9 cellular contexts compared by ENCODE assay signal in genomic region chr2:27379383-27379839, GRCh38. TPM values are rescaled to one million over a fixed set of nuclear protein-coding genes. Genes with fewer than 3 reads are reported as not detected.
A peak's percentile ranks its signal among the peaks of the same experiment; 100 is the strongest.
DNase-seq lines count a peak whose midpoint lies in the region; ATAC-seq, FAIRE-seq and TF ChIP-seq lines count a peak whose summit lies in the region.
"Had no signal": no experiment of that assay in that cellular context is flagged by ENCODE, and none has a peak within 500 bp of the region (broad histone marks: within the 10 kb centered on the region; RNA-seq: fewer than 3 reads in every experiment).

No MANE protein-coding gene starts in this region.

- no peak for TF ChIP-seq EP300 in tibial nerve (IDR thresholded peaks at IDR 0.05)

- TF ChIP-seq CTCF in right lobe of liver (IDR thresholded peaks at IDR 0.05) (no peak), tibial nerve (IDR thresholded peaks at IDR 0.05) (no peak)

- DNase-seq in activated T-cell treated with anti-CD3 and anti-CD28 coated beads, Interleukin-2, amount 50 U/mL, for 72 hours: no peak
- no peak for DNase-seq in activated T-cell treated with anti-CD3 and anti-CD28 coated beads, Interleukin-2, amount 50 U/mL, for 48 hours
- DNase-seq in adipocyte (ENCODE audit: low read depth): no peak
- DNase-seq in right lobe of liver: no peak
- no peak for DNase-seq in tibial nerve (ENCODE audit: low spot score in 2 of 2)
- DNase-seq in effector CD8-positive, alpha-beta T cell (lab: John Stamatoyannopoulos, UW): no peak
- DNase-seq in HTR-8/SVneo (ENCODE audit: insufficient read length, low spot score): no peak

- peak overlapping the region; percentile 92 for H3K9ac ChIP-seq in adipocyte (ENCODE audit: low read length)

- no peak for TF ChIP-seq POLR2A in right lobe of liver (IDR thresholded peaks at IDR 0.05)
- no peak for TF ChIP-seq POLR2A in tibial nerve (IDR thresholded peaks at IDR 0.05)

- no peak for ATAC-seq in activated T-cell treated with anti-CD3 and anti-CD28 coated beads, Interleukin-2, amount 50 U/mL, for 72 hours (replicated peaks in 1 of 2)
- no peak for ATAC-seq in right lobe of liver
- no peak for ATAC-seq in GM19455 (IDR thresholded peaks at IDR 0.05; ENCODE audit: unreplicated experiment)

- peaks cover 69% of the 10 kb centered on the region for H3K36me3 ChIP-seq in adipocyte (ENCODE audit: control insufficient read depth, insufficient read depth, low read length, severe bottlenecking)
- peaks cover 6 to 55% (median 18%) of the 10 kb centered on the region in 4 donors for H3K36me3 ChIP-seq in right lobe of liver
- H3K36me3 ChIP-seq in tibial nerve: peaks cover 0 to 70% (median 38%) of the 10 kb centered on the region in 3 donors

- H3K4me3 Mint-ChIP-seq in activated T-cell treated with anti-CD3 and anti-CD28 coated beads, Interleukin-2, amount 50 U/mL, for 72 hours: peak overlapping the region; percentile 91 to 94

- H3K27me3 ChIP-seq in adipocyte (replicated peaks; ENCODE audit: control insufficient read depth, insufficient read depth, low read length) (no peaks in the 10 kb centered on the region), right lobe of liver (no peaks in the 10 kb centered on the region), tibial nerve (no peaks in the 10 kb centered on the region)

- peaks cover 39% of the 10 kb centered on the region for H3K4me1 ChIP-seq in adipocyte (ENCODE audit: control insufficient read depth, insufficient read depth, low read length)
- peaks cover 0 to 41% (median 15%) of the 10 kb centered on the region in 4 donors for H3K4me1 ChIP-seq in right lobe of liver
- peaks cover 0 to 36% (median 15%) of the 10 kb centered on the region in 4 donors for H3K4me1 ChIP-seq in tibial nerve

- H3K27ac Mint-ChIP-seq in activated T-cell treated with anti-CD3 and anti-CD28 coated beads, Interleukin-2, amount 50 U/mL, for 72 hours: peak overlapping the region; percentile 90

- H3K27ac ChIP-seq in right lobe of liver: peak overlapping the region; percentile 61 to 95 (median 93)
- peak overlapping the region in 3 of 4 donors; percentile 80 to 93 (median 87) for H3K27ac ChIP-seq in tibial nerve

- no peaks in the 10 kb centered on the region for H3K9me3 Mint-ChIP-seq in activated T-cell treated with anti-CD3 and anti-CD28 coated beads, Interleukin-2, amount 50 U/mL, for 72 hours

- no peaks in the 10 kb centered on the region for H3K27me3 Mint-ChIP-seq in activated T-cell treated with anti-CD3 and anti-CD28 coated beads, Interleukin-2, amount 50 U/mL, for 72 hours (ENCODE audit: low read depth)

- peaks cover 31% of the 10 kb centered on the region for H3K4me1 Mint-ChIP-seq in activated T-cell treated with anti-CD3 and anti-CD28 coated beads, Interleukin-2, amount 50 U/mL, for 72 hours (ENCODE audit: low read depth)

- no peak for FAIRE-seq in HTR-8/SVneo (lab: Jason Lieb, UNC)
- FAIRE-seq: G401.6 had no signal

- H3K9me3 ChIP-seq in adipocyte (ENCODE audit: control insufficient read depth, low read length): no peaks in the 10 kb centered on the region
- no peaks in the 10 kb centered on the region for H3K9me3 ChIP-seq in right lobe of liver
- H3K9me3 ChIP-seq in tibial nerve: no peaks in the 10 kb centered on the region

- peaks cover 3 to 21% of the 10 kb centered on the region in 2 donors for H3K36me3 Mint-ChIP-seq in activated T-cell treated with anti-CD3 and anti-CD28 coated beads, Interleukin-2, amount 50 U/mL, for 72 hours (ENCODE audit: insufficient read depth in 2 of 2)

- intact Hi-C loops in right lobe of liver (cut with DNase I): no loop called here

- H3K4me3 ChIP-seq in adipocyte (ENCODE audit: low read length) (peak overlapping the region; percentile 87), right lobe of liver (peak overlapping the region; percentile 54 to 77 (median 65)), tibial nerve (peak overlapping the region; percentile 43 to 79 (median 69))

- 38% methylated on average over 2 of the region's 2 CpGs for WGBS in right lobe of liver (ENCODE audit: insufficient coverage, low coverage, low lambda C conversion rate, missing lambda C conversion rate)
- WGBS in tibial nerve, 2 donors: 76% methylated on average over 2 of the region's 2 CpGs

RNA-seq across cellular contexts. Expression of gene ZNF513, which starts 1.1 kb away (rescaled TPM):
- 10 to 100 TPM; 15.7 to 15.9 TPM for total RNA-seq in activated T-cell treated with anti-CD3 and anti-CD28 coated beads, Interleukin-2, amount 50 U/mL, for 72 hours
- total RNA-seq in right lobe of liver (10 to 100 TPM in 2 of 6 experiments, 1 to 10 TPM in 4; 6.0 to 14.7 (median 9.8) TPM), tibial nerve (10 to 100 TPM; 12.9 to 16.8 (median 14.4) TPM)

RNA-seq across cellular contexts. Expression of gene SNX17, which starts 9.0 kb away (rescaled TPM):
- total RNA-seq in activated T-cell treated with anti-CD3 and anti-CD28 coated beads, Interleukin-2, amount 50 U/mL, for 72 hours: 10 to 100 TPM; 66.1 to 70.7 TPM
- 10 to 100 TPM; 50.1 to 58.9 (median 54.1) TPM for total RNA-seq in right lobe of liver
- total RNA-seq in tibial nerve: 10 to 100 TPM; 71.6 to 97.7 (median 90.8) TPM

RNA-seq across cellular contexts. Expression of gene EIF2B4, which starts 9.3 kb away (rescaled TPM):
- total RNA-seq in activated T-cell treated with anti-CD3 and anti-CD28 coated beads, Interleukin-2, amount 50 U/mL, for 72 hours: 10 to 100 TPM; 30.0 to 42.7 TPM
- total RNA-seq in right lobe of liver: 10 to 100 TPM; 17.6 to 25.0 (median 20.9) TPM
- 10 to 100 TPM; 43.3 to 69.0 (median 59.8) TPM for total RNA-seq in tibial nerve

RNA-seq across cellular contexts. Expression of gene GTF3C2, which starts 22.8 kb away (rescaled TPM):
- total RNA-seq in activated T-cell treated with anti-CD3 and anti-CD28 coated beads, Interleukin-2, amount 50 U/mL, for 72 hours: 10 to 100 TPM; 56.6 to 58.7 TPM
- total RNA-seq in right lobe of liver (10 to 100 TPM; 13.4 to 20.1 (median 16.8) TPM), tibial nerve (10 to 100 TPM; 38.9 to 54.0 (median 46.0) TPM)

RNA-seq across cellular contexts. Expression of gene PPM1G, which starts 30.0 kb away (rescaled TPM):
- total RNA-seq in activated T-cell treated with anti-CD3 and anti-CD28 coated beads, Interleukin-2, amount 50 U/mL, for 72 hours: 100 to 1,000 TPM; 122 to 132 TPM
- total RNA-seq in right lobe of liver (10 to 100 TPM; 20.9 to 38.4 (median 24.2) TPM), tibial nerve (10 to 100 TPM; 33.7 to 53.6 (median 47.9) TPM)
